Comparison of ENCODE assay signal across 1 cellular context in genomic region chr13:30142502-30143211, GRCh38.
TF ChIP-seq lines count a peak whose summit lies in the region.

No MANE protein-coding gene starts in this region.

TF ChIP-seq in IMR-90, 13 proteins besides CTCF, POLR2A, EP300 and RAD21 (continued from another document):
- TF ChIP-seq MAZ (IDR thresholded peaks at IDR 0.05; ENCODE audit: borderline replicate concordance, low read depth, low read length) = peak; percentile 65; the same call in 1 of the 2 replicates
- peak; percentile 86 for TF ChIP-seq CEBPB (IDR thresholded peaks at IDR 0.05; ENCODE audit: low read depth, low read length)
- peak; percentile 98 for TF ChIP-seq BHLHE40 (IDR thresholded peaks at IDR 0.05; ENCODE audit: low read depth, low read length)
- TF ChIP-seq RCOR1 (IDR thresholded peaks at IDR 0.05; ENCODE audit: insufficient replicate concordance, low read length) = peak; percentile 87
- TF ChIP-seq MXI1 (IDR thresholded peaks at IDR 0.05; ENCODE audit: borderline replicate concordance, low read depth, low read length) = peak; percentile 98
- TF ChIP-seq SMC3 (IDR thresholded peaks at IDR 0.05; ENCODE audit: low read depth, low read length) = 0 out of 2 replicates have a peak, but pooled peaks have one; percentile 18
- 0 out of 2 replicates have a peak, but pooled peaks have one; percentile 2 for TF ChIP-seq USF2 (IDR thresholded peaks at IDR 0.05; ENCODE audit: low read depth, low read length)
- TF ChIP-seq, protein P1, sequence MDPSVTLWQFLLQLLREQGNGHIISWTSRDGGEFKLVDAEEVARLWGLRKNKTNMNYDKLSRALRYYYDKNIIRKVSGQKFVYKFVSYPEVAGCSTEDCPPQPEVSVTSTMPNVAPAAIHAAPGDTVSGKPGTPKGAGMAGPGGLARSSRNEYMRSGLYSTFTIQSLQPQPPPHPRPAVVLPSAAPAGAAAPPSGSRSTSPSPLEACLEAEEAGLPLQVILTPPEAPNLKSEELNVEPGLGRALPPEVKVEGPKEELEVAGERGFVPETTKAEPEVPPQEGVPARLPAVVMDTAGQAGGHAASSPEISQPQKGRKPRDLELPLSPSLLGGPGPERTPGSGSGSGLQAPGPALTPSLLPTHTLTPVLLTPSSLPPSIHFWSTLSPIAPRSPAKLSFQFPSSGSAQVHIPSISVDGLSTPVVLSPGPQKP (IDR thresholded peaks at IDR 0.05; ENCODE audit: borderline replicate concordance, low read depth, low read length) = no peak
- no peak for TF ChIP-seq RFX5 (IDR thresholded peaks at IDR 0.05; ENCODE audit: low read depth, low read length)
- TF ChIP-seq MAFK (IDR thresholded peaks at IDR 0.05; ENCODE audit: low read depth, low read length) = no peak
- TF ChIP-seq CHD1 (IDR thresholded peaks at IDR 0.05; ENCODE audit: low read depth, low read length) = no peak
- TF ChIP-seq NFE2L2 (IDR thresholded peaks at IDR 0.05; ENCODE audit: low read depth, low read length) = no peak
TF ChIP-seq in IMR-90: peak in this region for 8.
